ENCODE assay signal across 9 cellular contexts in genomic region chr1:117339866-117340357, GRCh38. TPM values are rescaled to one million over a fixed set of nuclear protein-coding genes. Genes with fewer than 3 reads are reported as not detected.
DNase-seq lines count a peak whose midpoint lies in the region; ATAC-seq and TF ChIP-seq lines count a peak whose summit lies in the region.
"Had no signal": no experiment of that assay in that cellular context is flagged by ENCODE, and none has a peak within 500 bp of the region (broad histone marks: within the 10 kb centered on the region; RNA-seq: fewer than 3 reads in every experiment).

No MANE protein-coding gene starts in this region.

- DNase-seq in ELF-1 (ENCODE audit: low read depth, low spot score) (peak; percentile 27), NAMALWA (ENCODE audit: low spot score) (peak; percentile 32), body of pancreas (peak; percentile 70 to 85 (median 74)), lung microvascular endothelial cell (ENCODE audit: low read depth in 2 of 2) (peak; percentile 33 to 34), NCI-H2171 treated with DMSO at 0.1 percent for 48 hours (lab: John Stamatoyannopoulos, UW) (no peak)

- peak in 4 of 7 experiments; percentile 36 to 47 (median 42) for TF ChIP-seq CTCF in body of pancreas (IDR thresholded peaks at IDR 0.05)

- ATAC-seq in body of pancreas (peak; percentile 100), HG02840 (IDR thresholded peaks at IDR 0.05; ENCODE audit: low FRiP score, unreplicated experiment) (no peak), GM18520 (IDR thresholded peaks at IDR 0.05; ENCODE audit: unreplicated experiment) (no peak), GM21381 (IDR thresholded peaks at IDR 0.05; ENCODE audit: unreplicated experiment) (no peak)

- peak overlapping the region; percentile 45 to 73 (median 54) for H3K27ac ChIP-seq in body of pancreas

- no peak overlapping the region for H3K4me3 ChIP-seq in body of pancreas
- H3K4me3 ChIP-seq: Peyer's patch had no signal

- intact Hi-C loops in body of pancreas (cut with DNase I), result no loop called here

- peak in 2 of 3 donors; percentile 35 to 63 for TF ChIP-seq POLR2A in body of pancreas (IDR thresholded peaks at IDR 0.05)

- H3K36me3 ChIP-seq in body of pancreas (replicated peaks in 1 of 2; ENCODE audit: insufficient read depth in 1 of 2, low read depth in 2 of 2), result no peaks in the 10 kb centered on the region
- H3K36me3 ChIP-seq: Peyer's patch had no signal

- H3K4me1 ChIP-seq in body of pancreas, result peaks cover 11% of the 10 kb centered on the region
- H3K4me1 ChIP-seq: Peyer's patch had no signal

- H3K9me3 ChIP-seq in body of pancreas, result no peaks in the 10 kb centered on the region

- 16 to 25% methylated on average over 3 of the region's 3 CpGs for WGBS in body of pancreas, 2 donors

- no peaks in the 10 kb centered on the region for H3K27me3 ChIP-seq in body of pancreas
- H3K27me3 ChIP-seq: Peyer's patch had no signal

RNA-seq across cellular contexts. Expression of gene MAN1A2, which starts 27.3 kb away (rescaled TPM):
- total RNA-seq in body of pancreas (10 to 100 TPM; 37.9 to 54.4 TPM), lung microvascular endothelial cell (30.1 and 31.3 TPM in 2 replicates)
